ENCODE assay signal across 13 cellular contexts in genomic region chr12:32753605-32754004, GRCh38. TPM values are rescaled to one million over a fixed set of nuclear protein-coding genes. Genes with fewer than 3 reads are reported as not detected.
DNase-seq lines count a peak whose midpoint lies in the region; ATAC-seq, FAIRE-seq and TF ChIP-seq lines count a peak whose summit lies in the region.
"Had no signal": no experiment of that assay in that cellular context is flagged by ENCODE, and none has a peak within 500 bp of the region (broad histone marks: within the 10 kb centered on the region; RNA-seq: fewer than 3 reads in every experiment).

No MANE protein-coding gene starts in this region.

- H3K27me3 Mint-ChIP-seq in CD4-positive, CD25-positive, alpha-beta regulatory T cell = no peaks in the 10 kb centered on the region
- H3K27me3 Mint-ChIP-seq: memory B cell had no signal

- POLR2A ChIA-PET in K562 (lab: Yijun Ruan, JAX) = interaction anchor here (0.8 kb wide), 1 partner anchor 9 kb away, joined by 3 read pairs; no protein-coding TSS in a partner anchor

- peak overlapping the region; percentile 83 for H3K4me2 ChIP-seq in K562 (ENCODE audit: insufficient read depth, low read length)

- H3K9me3 ChIP-seq in CD4-positive, CD25-positive, alpha-beta regulatory T cell (ENCODE audit: control insufficient read depth in 2 of 2, low read length in 2 of 2) = no peaks in the 10 kb centered on the region
- H3K9me3 ChIP-seq in HUES6 (ENCODE audit: control insufficient read depth, insufficient read depth, low read depth, low read length) (no peaks in the 10 kb centered on the region), K562 (replicated peaks; ENCODE audit: control insufficient read depth, insufficient read depth, low read depth, low read length) (no peaks in the 10 kb centered on the region), muscle layer of colon (ENCODE audit: low read length) (no peaks in the 10 kb centered on the region)
- H3K9me3 ChIP-seq: upper lobe of left lung had no signal

- in situ Hi-C loops in K562 (cut with MboI) = no loop called here

- FAIRE-seq in K562 (lab: Jason Lieb, UNC) = no peak

- H3K4me3 ChIP-seq in CD4-positive, CD25-positive, alpha-beta regulatory T cell (ENCODE audit: low read depth, low read length) = peak overlapping the region; percentile 94
- peak overlapping the region; percentile 86 for H3K4me3 ChIP-seq in HUES6 (ENCODE audit: low read depth, low read length)
- H3K4me3 ChIP-seq in K562 = peak overlapping the region; percentile 73
- no peak overlapping the region for H3K4me3 ChIP-seq in muscle layer of colon (ENCODE audit: low read depth in 1 of 2, low read length in 2 of 2)

- H3K36me3 Mint-ChIP-seq in CD4-positive, CD25-positive, alpha-beta regulatory T cell = peaks cover 20% of the 10 kb centered on the region

- ATAC-seq in CD4-positive, CD25-positive, alpha-beta regulatory T cell (ENCODE audit: low read depth in 2 of 2) = no peak
- ATAC-seq in K562 (no peak), HG03432 (IDR thresholded peaks at IDR 0.05; ENCODE audit: unreplicated experiment) (no peak), GM18517 (IDR thresholded peaks at IDR 0.05; ENCODE audit: unreplicated experiment) (no peak)
- ATAC-seq: activated naive CD4-positive, alpha-beta T cell treated with anti-CD3 and anti-CD28 coated beads, Interleukin-2, amount 50 U/mL, for 72 hours had no signal

- H2AFZ ChIP-seq in K562 (ENCODE audit: low read depth, low read length) = no peak overlapping the region

- peaks cover 0 to 27% (median 19%) of the 10 kb centered on the region in 4 donors for H3K4me1 Mint-ChIP-seq in CD4-positive, CD25-positive, alpha-beta regulatory T cell

- WGBS in K562 (ENCODE audit: insufficient coverage, low coverage, missing lambda C conversion rate) = 23% methylated on average over 4 of the region's 4 CpGs

- no peak for DNase-seq in CD4-positive, CD25-positive, alpha-beta regulatory T cell
- no peak for DNase-seq in K562 (ENCODE audit: extremely low read depth in 1 of 4, low spot score in 3 of 4)
- no peak for DNase-seq in NOMO-1 treated with dmso at 0.1 percent for 144 hours (lab: John Stamatoyannopoulos, UW; ENCODE audit: unreplicated experiment)
- DNase-seq in OCI-M2 (lab: John Stamatoyannopoulos, UW; ENCODE audit: unreplicated experiment) = no peak
- DNase-seq: NCI-H187 treated with DMSO at 0.1 percent for 48 hours; stimulated activated CD4-positive, alpha-beta T cell treated with anti-CD3 and anti-CD28 coated beads, Interleukin-1b, Interleukin-23, amount 100 ng/mL, for 48 hours; upper lobe of left lung had no signal

- TF ChIP-seq CTCF in K562 (IDR thresholded peaks at IDR 0.05 in 2 of 3, conservative IDR thresholded peaks at IDR 0.05 in 1 of 3; ENCODE audit: insufficient read depth in 2 of 3, low read depth in 1 of 3, low read length in 3 of 3) = no peak

- peaks cover 20% of the 10 kb centered on the region for H3K4me1 ChIP-seq in CD4-positive, CD25-positive, alpha-beta regulatory T cell (ENCODE audit: control insufficient read depth, insufficient read depth, low read length, poor library complexity, severe bottlenecking)
- peaks cover 13% of the 10 kb centered on the region for H3K4me1 ChIP-seq in HUES6 (ENCODE audit: control insufficient read depth, insufficient read depth, low read length)
- H3K4me1 ChIP-seq in K562 (replicated peaks in 1 of 2; ENCODE audit: control insufficient read depth in 2 of 2, insufficient read depth in 2 of 2, low read length in 2 of 2) = peaks cover 4 to 5% of the 10 kb centered on the region in 2 experiments; a peak in 1 of 5 replicates
- peaks cover 20% of the 10 kb centered on the region for H3K4me1 ChIP-seq in muscle layer of colon (ENCODE audit: insufficient read depth, low read length)

- H3K9ac ChIP-seq in HUES6 (ENCODE audit: low read length) (no peak overlapping the region), K562 (ENCODE audit: insufficient read depth in 1 of 2, low read depth in 2 of 2, low read length in 2 of 2) (peak overlapping the region; percentile 85 to 89; a peak in 3 of 4 replicates), muscle layer of colon (ENCODE audit: low read length) (peak overlapping the region; percentile 52)

- H3K27me3 ChIP-seq in CD4-positive, CD25-positive, alpha-beta regulatory T cell (ENCODE audit: control insufficient read depth, insufficient read depth, low read length) = no peaks in the 10 kb centered on the region
- no peaks in the 10 kb centered on the region for H3K27me3 ChIP-seq in HUES6 (ENCODE audit: control insufficient read depth, insufficient read depth, low read length)
- H3K27me3 ChIP-seq in K562 (ENCODE audit: control insufficient read depth in 2 of 2, insufficient read depth in 2 of 2, low read length in 2 of 2) = no peaks in the 10 kb centered on the region
- no peaks in the 10 kb centered on the region for H3K27me3 ChIP-seq in muscle layer of colon (ENCODE audit: control insufficient read depth in 1 of 2, insufficient read depth in 2 of 2, low read length in 2 of 2)
- H3K27me3 ChIP-seq: upper lobe of left lung had no signal

- peak overlapping the region; percentile 6 to 95 (median 72) for H3K27ac Mint-ChIP-seq in CD4-positive, CD25-positive, alpha-beta regulatory T cell

- BruUV-seq in K562 (replicated peaks; lab: Mats Ljungman, UMichigan) = no TSS peak

- no peak for TF ChIP-seq POLR2A in K562 (conservative IDR thresholded peaks at IDR 0.05)

- H3K9me1 ChIP-seq in K562 (ENCODE audit: control insufficient read depth, insufficient read depth, low read length) = no peaks in the 10 kb centered on the region

- TF ChIP-seq EP300 in K562 (IDR thresholded peaks at IDR 0.05; ENCODE audit: low read length) = no peak

- intact Hi-C loops in K562 (cut with micrococcal nuclease) = loop anchor here (10.0 kb wide), 3 partner anchors 841 to 1371 kb away; partner anchors contain the start of gene ETFBKMT

- H4K20me1 ChIP-seq in K562 (replicated peaks; ENCODE audit: control insufficient read depth, insufficient read depth, low read length) = no peaks in the 10 kb centered on the region

- peaks cover 48% of the 10 kb centered on the region for H3K36me3 ChIP-seq in CD4-positive, CD25-positive, alpha-beta regulatory T cell (ENCODE audit: control insufficient read depth, insufficient read depth, low read length)
- H3K36me3 ChIP-seq in HUES6 (ENCODE audit: control insufficient read depth, insufficient read depth, low read length) (peaks cover 54% of the 10 kb centered on the region), K562 (ENCODE audit: control insufficient read depth, insufficient read depth, low read length) (peaks cover 51% of the 10 kb centered on the region), muscle layer of colon (ENCODE audit: insufficient read depth, low read length) (peaks cover 43% of the 10 kb centered on the region)

- H3K9me3 Mint-ChIP-seq in CD4-positive, CD25-positive, alpha-beta regulatory T cell = no peaks in the 10 kb centered on the region
- H3K9me3 Mint-ChIP-seq: activated naive CD4-positive, alpha-beta T cell treated with anti-CD3 and anti-CD28 coated beads, Interleukin-2, amount 50 U/mL, for 72 hours; memory B cell had no signal

- TF ChIP-seq RAD21 in K562 (CRISPR knock-in tag; conservative IDR thresholded peaks at IDR 0.05 in 1 of 2, IDR thresholded peaks at IDR 0.05 in 1 of 2) = no peak

- H3K79me2 ChIP-seq in K562 (ENCODE audit: control insufficient read depth, insufficient read depth, low read length) = peaks cover 33% of the 10 kb centered on the region

- CTCF ChIA-PET in K562 (lab: Yijun Ruan, JAX; ENCODE audit: low intra/inter-chr PET ratio) = no interaction called here

- H3K4me3 Mint-ChIP-seq in CD4-positive, CD25-positive, alpha-beta regulatory T cell = peak overlapping the region; percentile 72 to 91 (median 84)

- H3K27ac ChIP-seq in CD4-positive, CD25-positive, alpha-beta regulatory T cell (ENCODE audit: insufficient read depth, low read length, poor library complexity, severe bottlenecking) = peak overlapping the region; percentile 48
- H3K27ac ChIP-seq in HUES6 (ENCODE audit: low read depth, low read length) (no peak overlapping the region), K562 (ENCODE audit: extremely low read depth, low read depth, low read length) (no peak overlapping the region; the same call in 2 of the 3 replicates), muscle layer of colon (ENCODE audit: low read depth, low read length) (no peak overlapping the region)

TF ChIP-seq in K562, 482 proteins besides CTCF, POLR2A, EP300 and RAD21 (continues in another document):
- TF ChIP-seq SIX5 (IDR thresholded peaks at IDR 0.05; ENCODE audit: borderline replicate concordance in 1 of 2, insufficient read depth in 1 of 2, low read depth in 1 of 2, low read length in 2 of 2) = no peak

RNA-seq across cellular contexts. Expression of gene YARS2, which starts 2.1 kb away (rescaled TPM):
- 15.9 TPM for total RNA-seq in CD4-positive, CD25-positive, alpha-beta regulatory T cell
- 10 to 100 TPM; 16.2 to 20.6 (median 17.8) TPM for polyA plus RNA-seq in CD4-positive, CD25-positive, alpha-beta regulatory T cell
- 21.3 and 22.4 TPM in 2 replicates for total RNA-seq in K562 (2011; cell fraction: chromatin; rRNA removed; ENCODE audit: low replicate concordance)
- total RNA-seq in K562 (2011; cell fraction: nucleolus; rRNA removed) = 26.5 and 26.7 TPM in 2 replicates
- 17.7 and 18.4 TPM in 2 replicates for total RNA-seq in K562 (2011; cell fraction: nucleoplasm; rRNA removed)
- 28.7 and 34.4 TPM in 2 replicates for total RNA-seq in K562 (2014; rRNA removed)
- 40.6 and 42.2 TPM in 2 replicates for total RNA-seq in K562 (2014; rRNA removed; fragmentation: Illumina TruSeq; extraction: Trizol)
- 36.5 and 40.9 TPM in 2 replicates for total RNA-seq in K562 (2015; rRNA removed; fragmentation: Illumina TruSeq; extraction: Trizol)
- total RNA-seq in K562 (2021) = 24.2 and 25.1 TPM in 2 replicates
- polyA plus RNA-seq in K562 (2011; rRNA removed) = 29.8 and 37.5 TPM in 2 replicates
- 24.0 and 30.5 TPM in 2 replicates for polyA plus RNA-seq in K562 (2011; cell fraction: cytosol; rRNA removed)
- polyA plus RNA-seq in K562 (2011; cell fraction: nucleus; rRNA removed) = 16.9 and 21.7 TPM in 2 replicates
- polyA plus RNA-seq in K562 (2012) = 13.5 and 24.6 TPM in 2 replicates
- 19.9 and 23.1 TPM in 2 replicates for polyA plus RNA-seq in K562 (2014; fragmentation: Illumina TruSeq; extraction: Trizol)
- polyA plus RNA-seq in K562 (2014; fragmentation: Nextera tagmentation; extraction: Ambion mirVana) = 10 to 100 TPM; 15.2 to 18.4 TPM
- 30.3 and 35.0 TPM in 2 replicates for polyA plus RNA-seq in K562 (2014; rRNA removed)
- polyA minus RNA-seq in K562 (2011; rRNA and poly(A)+ RNA removed) = 24.1 and 24.8 TPM in 2 replicates
- polyA minus RNA-seq in K562 (2011; cell fraction: cytosol; rRNA and poly(A)+ RNA removed) = 11.0 and 17.3 TPM in 2 replicates
- polyA minus RNA-seq in K562 (2011; cell fraction: nucleus; rRNA and poly(A)+ RNA removed) = 25.0 and 29.8 TPM in 2 replicates

Comparison
In these comparisons a context has a peak if more than half of its experiments do, and no peak if none do; other contexts are left out.
1. H3K4me3 ChIP-seq: peak in CD4-positive, CD25-positive, alpha-beta regulatory T cell (single experiment), HUES6 (single experiment) and K562 (single experiment); none in muscle layer of colon (0 of 2).